2 cellular contexts compared by ENCODE assay signal in the genomic region with DNA sequence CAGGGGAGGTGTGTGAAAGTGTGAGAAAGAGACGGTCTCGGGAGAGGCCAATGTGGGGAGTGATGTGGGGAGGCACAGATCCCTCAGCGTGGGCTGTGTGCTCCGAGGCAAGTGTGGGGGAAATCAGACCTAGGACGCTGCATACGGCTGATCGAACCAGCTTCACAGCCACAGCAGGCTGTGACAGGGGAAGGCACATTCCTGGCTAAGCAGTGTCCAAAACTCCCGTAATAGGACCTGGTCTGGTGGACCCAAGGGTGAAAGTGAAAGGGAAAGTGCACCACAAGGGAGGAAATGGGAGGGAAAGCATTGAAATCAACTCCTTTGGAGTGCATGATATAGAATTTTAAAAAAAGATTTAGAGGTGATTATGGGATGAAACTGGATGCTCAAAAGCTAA.
TF ChIP-seq lines count a peak whose summit lies in the region.

No MANE protein-coding gene starts in this region.

TF ChIP-seq in HEK293, 187 proteins besides CTCF, POLR2A, EP300 and RAD21:
- no peak for TF ChIP-seq ZNF133 (tag by site-specific recombination; IDR thresholded peaks at IDR 0.05)
- TF ChIP-seq ZNF202 (tag by site-specific recombination; IDR thresholded peaks at IDR 0.05; ENCODE audit: borderline replicate concordance), result no peak
- no peak for TF ChIP-seq ZNF473 (tag by site-specific recombination; IDR thresholded peaks at IDR 0.05)
- peak; percentile 53; the same call in 1 of the 2 replicates for TF ChIP-seq PRDM1 (tag by site-specific recombination; IDR thresholded peaks at IDR 0.05)
- no peak for TF ChIP-seq ZFP41 (tag by site-specific recombination; IDR thresholded peaks at IDR 0.05; ENCODE audit: borderline replicate concordance)
- TF ChIP-seq, protein P1, sequence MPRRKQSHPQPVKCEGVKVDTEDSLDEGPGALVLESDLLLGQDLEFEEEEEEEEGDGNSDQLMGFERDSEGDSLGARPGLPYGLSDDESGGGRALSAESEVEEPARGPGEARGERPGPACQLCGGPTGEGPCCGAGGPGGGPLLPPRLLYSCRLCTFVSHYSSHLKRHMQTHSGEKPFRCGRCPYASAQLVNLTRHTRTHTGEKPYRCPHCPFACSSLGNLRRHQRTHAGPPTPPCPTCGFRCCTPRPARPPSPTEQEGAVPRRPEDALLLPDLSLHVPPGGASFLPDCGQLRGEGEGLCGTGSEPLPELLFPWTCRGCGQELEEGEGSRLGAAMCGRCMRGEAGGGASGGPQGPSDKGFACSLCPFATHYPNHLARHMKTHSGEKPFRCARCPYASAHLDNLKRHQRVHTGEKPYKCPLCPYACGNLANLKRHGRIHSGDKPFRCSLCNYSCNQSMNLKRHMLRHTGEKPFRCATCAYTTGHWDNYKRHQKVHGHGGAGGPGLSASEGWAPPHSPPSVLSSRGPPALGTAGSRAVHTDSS (tag by site-specific recombination; IDR thresholded peaks at IDR 0.05), result no peak
- no peak for TF ChIP-seq ZNF335 (tag by site-specific recombination; conservative IDR thresholded peaks at IDR 0.05)
- TF ChIP-seq ZNF561 (tag by site-specific recombination; IDR thresholded peaks at IDR 0.05; ENCODE audit: borderline replicate concordance), result no peak
- no peak for TF ChIP-seq ZNF670 (tag by site-specific recombination; IDR thresholded peaks at IDR 0.05; ENCODE audit: low read depth)
- TF ChIP-seq ZNF514 (tag by site-specific recombination; IDR thresholded peaks at IDR 0.05), result no peak
- TF ChIP-seq, protein P2, sequence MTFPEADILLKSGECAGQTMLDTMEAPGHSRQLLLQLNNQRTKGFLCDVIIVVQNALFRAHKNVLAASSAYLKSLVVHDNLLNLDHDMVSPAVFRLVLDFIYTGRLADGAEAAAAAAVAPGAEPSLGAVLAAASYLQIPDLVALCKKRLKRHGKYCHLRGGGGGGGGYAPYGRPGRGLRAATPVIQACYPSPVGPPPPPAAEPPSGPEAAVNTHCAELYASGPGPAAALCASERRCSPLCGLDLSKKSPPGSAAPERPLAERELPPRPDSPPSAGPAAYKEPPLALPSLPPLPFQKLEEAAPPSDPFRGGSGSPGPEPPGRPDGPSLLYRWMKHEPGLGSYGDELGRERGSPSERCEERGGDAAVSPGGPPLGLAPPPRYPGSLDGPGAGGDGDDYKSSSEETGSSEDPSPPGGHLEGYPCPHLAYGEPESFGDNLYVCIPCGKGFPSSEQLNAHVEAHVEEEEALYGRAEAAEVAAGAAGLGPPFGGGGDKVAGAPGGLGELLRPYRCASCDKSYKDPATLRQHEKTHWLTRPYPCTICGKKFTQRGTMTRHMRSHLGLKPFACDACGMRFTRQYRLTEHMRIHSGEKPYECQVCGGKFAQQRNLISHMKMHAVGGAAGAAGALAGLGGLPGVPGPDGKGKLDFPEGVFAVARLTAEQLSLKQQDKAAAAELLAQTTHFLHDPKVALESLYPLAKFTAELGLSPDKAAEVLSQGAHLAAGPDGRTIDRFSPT (tag by site-specific recombination; IDR thresholded peaks at IDR 0.05), result no peak
- TF ChIP-seq, protein P3, sequence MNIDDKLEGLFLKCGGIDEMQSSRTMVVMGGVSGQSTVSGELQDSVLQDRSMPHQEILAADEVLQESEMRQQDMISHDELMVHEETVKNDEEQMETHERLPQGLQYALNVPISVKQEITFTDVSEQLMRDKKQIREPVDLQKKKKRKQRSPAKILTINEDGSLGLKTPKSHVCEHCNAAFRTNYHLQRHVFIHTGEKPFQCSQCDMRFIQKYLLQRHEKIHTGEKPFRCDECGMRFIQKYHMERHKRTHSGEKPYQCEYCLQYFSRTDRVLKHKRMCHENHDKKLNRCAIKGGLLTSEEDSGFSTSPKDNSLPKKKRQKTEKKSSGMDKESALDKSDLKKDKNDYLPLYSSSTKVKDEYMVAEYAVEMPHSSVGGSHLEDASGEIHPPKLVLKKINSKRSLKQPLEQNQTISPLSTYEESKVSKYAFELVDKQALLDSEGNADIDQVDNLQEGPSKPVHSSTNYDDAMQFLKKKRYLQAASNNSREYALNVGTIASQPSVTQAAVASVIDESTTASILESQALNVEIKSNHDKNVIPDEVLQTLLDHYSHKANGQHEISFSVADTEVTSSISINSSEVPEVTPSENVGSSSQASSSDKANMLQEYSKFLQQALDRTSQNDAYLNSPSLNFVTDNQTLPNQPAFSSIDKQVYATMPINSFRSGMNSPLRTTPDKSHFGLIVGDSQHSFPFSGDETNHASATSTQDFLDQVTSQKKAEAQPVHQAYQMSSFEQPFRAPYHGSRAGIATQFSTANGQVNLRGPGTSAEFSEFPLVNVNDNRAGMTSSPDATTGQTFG (tag by site-specific recombination; IDR thresholded peaks at IDR 0.05; ENCODE audit: borderline replicate concordance), result no peak
- no peak for TF ChIP-seq SP2 (tag by site-specific recombination; IDR thresholded peaks at IDR 0.05)
- peak; percentile 94 for TF ChIP-seq SETDB1 (IDR thresholded peaks at IDR 0.05; ENCODE audit: insufficient read length, low read length)
- TF ChIP-seq ZNF501 (tag by site-specific recombination; IDR thresholded peaks at IDR 0.05), result no peak
- no peak for TF ChIP-seq ZNF571 (tag by site-specific recombination; IDR thresholded peaks at IDR 0.05)
- no peak for TF ChIP-seq ZNF121 (tag by site-specific recombination; IDR thresholded peaks at IDR 0.05)
- TF ChIP-seq ZNF132 (tag by site-specific recombination; IDR thresholded peaks at IDR 0.05; ENCODE audit: borderline replicate concordance), result no peak
- TF ChIP-seq KLF16 (tag by site-specific recombination; IDR thresholded peaks at IDR 0.05), result no peak
- no peak for TF ChIP-seq HOXA7 (CRISPR knock-in tag; IDR thresholded peaks at IDR 0.05; ENCODE audit: borderline replicate concordance)
- TF ChIP-seq ZNF521 (tag by site-specific recombination; IDR thresholded peaks at IDR 0.05), result no peak
- no peak for TF ChIP-seq BCL11B (tag by site-specific recombination; IDR thresholded peaks at IDR 0.05; ENCODE audit: low read depth)
- peak; percentile 98; the same call in 1 of the 2 replicates for TF ChIP-seq TRIM28 (IDR thresholded peaks at IDR 0.05; ENCODE audit: borderline replicate concordance, low read length)
- TF ChIP-seq ZBTB21 (tag by site-specific recombination; IDR thresholded peaks at IDR 0.05), result no peak
- no peak for TF ChIP-seq ZNF707 (tag by site-specific recombination; IDR thresholded peaks at IDR 0.05)
- TF ChIP-seq ZNF24 (tag by site-specific recombination; IDR thresholded peaks at IDR 0.05), result no peak
- no peak for TF ChIP-seq ZNF274 (IDR thresholded peaks at IDR 0.05; ENCODE audit: low read length)
- no peak for TF ChIP-seq ZNF274 (tag by site-specific recombination; IDR thresholded peaks at IDR 0.05; ENCODE audit: borderline replicate concordance)
- no peak for TF ChIP-seq ZNF654 (tag by site-specific recombination; IDR thresholded peaks at IDR 0.05; ENCODE audit: low read depth)
- no peak for TF ChIP-seq ZBTB8A (tag by site-specific recombination; IDR thresholded peaks at IDR 0.05)
- TF ChIP-seq ZFP3 (tag by site-specific recombination; IDR thresholded peaks at IDR 0.05; ENCODE audit: low read depth), result no peak
- TF ChIP-seq ZNF140 (tag by site-specific recombination; IDR thresholded peaks at IDR 0.05), result 0 out of 2 replicates have a peak, but pooled peaks have one; percentile 14

TF ChIP-seq in K562, 482 proteins besides CTCF, POLR2A, EP300 and RAD21:
- no peak for TF ChIP-seq KAT8 (IDR thresholded peaks at IDR 0.05; ENCODE audit: low read depth)
- TF ChIP-seq TARDBP (IDR thresholded peaks at IDR 0.05), result no peak
- TF ChIP-seq ZNF76 (CRISPR knock-in tag; IDR thresholded peaks at IDR 0.05; ENCODE audit: borderline replicate concordance), result no peak
- TF ChIP-seq ZNF175 (CRISPR knock-in tag; IDR thresholded peaks at IDR 0.05; ENCODE audit: low read depth), result no peak
- TF ChIP-seq TEAD1 (CRISPR knock-in tag; IDR thresholded peaks at IDR 0.05), result no peak
- TF ChIP-seq ZFP36 (IDR thresholded peaks at IDR 0.05; ENCODE audit: low read depth, low read length, partially characterized antibody), result peak; percentile 45
- TF ChIP-seq POU5F1 (IDR thresholded peaks at IDR 0.05; ENCODE audit: borderline replicate concordance, low read depth, low read length, partially characterized antibody), result no peak
- no peak for TF ChIP-seq STAT5A (IDR thresholded peaks at IDR 0.05; ENCODE audit: borderline replicate concordance, low read length)
- no peak for TF ChIP-seq ZBTB8A (IDR thresholded peaks at IDR 0.05; ENCODE audit: partially characterized antibody)
- TF ChIP-seq KAT2B (IDR thresholded peaks at IDR 0.05; ENCODE audit: low read depth, low read length), result no peak
- TF ChIP-seq, protein P4, sequence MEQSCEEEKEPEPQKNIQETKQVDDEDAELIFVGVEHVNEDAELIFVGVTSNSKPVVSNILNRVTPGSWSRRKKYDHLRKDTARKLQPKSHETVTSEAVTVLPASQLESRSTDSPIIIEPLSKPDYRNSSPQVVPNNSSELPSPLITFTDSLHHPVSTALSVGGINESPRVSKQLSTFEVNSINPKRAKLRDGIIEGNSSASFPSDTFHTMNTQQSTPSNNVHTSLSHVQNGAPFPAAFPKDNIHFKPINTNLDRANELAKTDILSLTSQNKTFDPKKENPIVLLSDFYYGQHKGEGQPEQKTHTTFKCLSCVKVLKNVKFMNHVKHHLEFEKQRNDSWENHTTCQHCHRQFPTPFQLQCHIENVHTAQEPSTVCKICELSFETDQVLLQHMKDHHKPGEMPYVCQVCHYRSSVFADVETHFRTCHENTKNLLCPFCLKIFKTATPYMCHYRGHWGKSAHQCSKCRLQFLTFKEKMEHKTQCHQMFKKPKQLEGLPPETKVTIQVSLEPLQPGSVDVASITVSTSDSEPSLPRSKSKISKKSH (CRISPR knock-in tag; IDR thresholded peaks at IDR 0.05), result no peak
- TF ChIP-seq NFXL1 (CRISPR knock-in tag; IDR thresholded peaks at IDR 0.05), result no peak
- TF ChIP-seq ZNF143 (CRISPR knock-in tag; IDR thresholded peaks at IDR 0.05), result no peak
- 0 out of 2 replicates have a peak, but pooled peaks have one; percentile 54 for TF ChIP-seq CBX5 (IDR thresholded peaks at IDR 0.05; ENCODE audit: borderline replicate concordance, low read depth)
